12 cellular contexts compared by ENCODE assay signal in genomic region chr13:48491423-48492122, GRCh38. TPM values are rescaled to one million over a fixed set of nuclear protein-coding genes. Genes with fewer than 3 reads are reported as not detected.
DNase-seq lines count a peak whose midpoint lies in the region; ATAC-seq and TF ChIP-seq lines count a peak whose summit lies in the region.
"Had no signal": no experiment of that assay in that cellular context is flagged by ENCODE, and none has a peak within 500 bp of the region (broad histone marks: within the 10 kb centered on the region; RNA-seq: fewer than 3 reads in every experiment).

No MANE protein-coding gene starts in this region.

- CTCF ChIA-PET in activated CD8-positive, alpha-beta T cell treated with anti-CD3 and anti-CD28 coated beads for 36 hours (lab: Charles Lee): interaction anchor here (1.2 kb wide), 1 partner anchor 89 kb away, joined by 8 read pairs; no protein-coding TSS in a partner anchor
- CTCF ChIA-PET in Caco-2 (lab: Charles Lee): no interaction called here

- no peak overlapping the region for H3K4me3 Mint-ChIP-seq in activated CD8-positive, alpha-beta T cell treated with anti-CD3 and anti-CD28 coated beads for 36 hours
- H3K4me3 Mint-ChIP-seq in Caco-2 (ENCODE audit: unreplicated experiment): no peak overlapping the region

- peaks cover 35% of the 10 kb centered on the region for H3K4me1 Mint-ChIP-seq in activated CD8-positive, alpha-beta T cell treated with anti-CD3 and anti-CD28 coated beads for 36 hours (ENCODE audit: low read depth)
- no peaks in the 10 kb centered on the region for H3K4me1 Mint-ChIP-seq in Caco-2 (ENCODE audit: low read depth, unreplicated experiment)

- H3K4me3 ChIP-seq in heart right ventricle: peak overlapping the region in 7 of 10 donors; percentile 12 to 51 (median 40)
- H3K4me3 ChIP-seq in vagina: peak overlapping the region; percentile 32 to 42
- H3K4me3 ChIP-seq in Caco-2 (ENCODE audit: low read depth, low read length): no peak overlapping the region
- H3K4me3 ChIP-seq: SJCRH30 had no signal

- POLR2A ChIA-PET in activated CD8-positive, alpha-beta T cell treated with anti-CD3 and anti-CD28 coated beads for 36 hours (lab: Charles Lee): interaction anchor here (0.8 to 1.8 kb wide), 6 partner anchors 9 to 87 kb away, joined by 3 to 8 read pairs (median 5); no protein-coding TSS in a partner anchor
- POLR2A ChIA-PET in Caco-2 (lab: Charles Lee): no interaction called here

- no peaks in the 10 kb centered on the region for H3K27me3 Mint-ChIP-seq in activated CD8-positive, alpha-beta T cell treated with anti-CD3 and anti-CD28 coated beads for 36 hours
- H3K27me3 Mint-ChIP-seq in Caco-2 (ENCODE audit: insufficient read depth, unreplicated experiment): no peaks in the 10 kb centered on the region

- DNase-seq in heart right ventricle (no peak), left ventricle myocardium superior (no peak), vagina (ENCODE audit: extremely low spot score in 2 of 2) (no peak), NCI-H2029 treated with DMSO at 0.1 percent for 48 hours (lab: John Stamatoyannopoulos, UW) (no peak), Caco-2 (no peak)
- no peak for DNase-seq in activated CD8-positive, alpha-beta T cell treated with anti-CD3 and anti-CD28 coated beads for 36 hours
- no peak for DNase-seq in stimulated activated CD4-positive, alpha-beta T cell treated with anti-CD3 and anti-CD28 coated beads, Interleukin-1b, Interleukin-23, amount 100 ng/mL, for 48 hours
- DNase-seq: activated gamma-delta T cell, COR-L47, SJCRH30 had no signal

- intact Hi-C loops in heart right ventricle (cut with DNase I) (loop anchor here in 4 of 10 donors (5.0 to 10.0 kb wide), 4 partner anchors 44 to 87 kb away; no protein-coding TSS in a partner anchor), left ventricle myocardium superior (cut with micrococcal nuclease) (no loop called here), vagina (cut with DNase I) (no loop called here), Caco-2 (cut with micrococcal nuclease; ENCODE audit: unreplicated experiment) (no loop called here)
- intact Hi-C loops in activated CD8-positive, alpha-beta T cell treated with anti-CD3 and anti-CD28 coated beads for 36 hours (cut with micrococcal nuclease): loop anchor here (10.0 kb wide), 1 partner anchor 87 kb away; no protein-coding TSS in a partner anchor

- TF ChIP-seq POLR2A in vagina (IDR thresholded peaks at IDR 0.05): no peak

- no TSS peak for BruUV-seq in Caco-2 (replicated peaks; lab: Mats Ljungman, UMichigan)

- H3K36me3 ChIP-seq in heart right ventricle (peaks cover 0 to 37% (median 0%) of the 10 kb centered on the region in 9 donors), vagina (no peaks in the 10 kb centered on the region), Caco-2 (ENCODE audit: control insufficient read depth, insufficient read depth, low read length) (no peaks in the 10 kb centered on the region)

- peaks cover 2% of the 10 kb centered on the region for H3K9me3 Mint-ChIP-seq in activated CD8-positive, alpha-beta T cell treated with anti-CD3 and anti-CD28 coated beads for 36 hours
- H3K9me3 Mint-ChIP-seq in Caco-2 (ENCODE audit: unreplicated experiment): no peaks in the 10 kb centered on the region

- no peak overlapping the region for H3K27ac Mint-ChIP-seq in activated CD8-positive, alpha-beta T cell treated with anti-CD3 and anti-CD28 coated beads for 36 hours
- H3K27ac Mint-ChIP-seq in Caco-2 (ENCODE audit: unreplicated experiment): no peak overlapping the region

- H3K9me3 ChIP-seq in heart right ventricle: peaks cover 0 to 8% (median 0%) of the 10 kb centered on the region in 11 donors
- H3K9me3 ChIP-seq in vagina: no peaks in the 10 kb centered on the region
- no peaks in the 10 kb centered on the region for H3K9me3 ChIP-seq in Caco-2
- H3K9me3 ChIP-seq: SJCRH30, tibial artery had no signal

- H3K27ac ChIP-seq in heart right ventricle (peak overlapping the region; percentile 24 to 90 (median 74)), layer of hippocampus (ENCODE audit: low read depth, low read length) (peak overlapping the region; percentile 48), vagina (peak overlapping the region; percentile 66)
- H3K27ac ChIP-seq: SJCRH30 had no signal

- no peak for TF ChIP-seq CTCF in heart right ventricle (IDR thresholded peaks at IDR 0.05)
- no peak for TF ChIP-seq CTCF in activated CD8-positive, alpha-beta T cell treated with anti-CD3 and anti-CD28 coated beads for 36 hours (IDR thresholded peaks at IDR 0.05)
- TF ChIP-seq CTCF in vagina (IDR thresholded peaks at IDR 0.05): no peak
- no peak for TF ChIP-seq CTCF in Caco-2 (IDR thresholded peaks at IDR 0.05; ENCODE audit: insufficient read depth in 1 of 2, low read depth in 1 of 2, low read length in 1 of 2, severe bottlenecking in 1 of 2, unreplicated experiment in 1 of 2)

- ATAC-seq in heart right ventricle (peak in 3 of 8 donors; percentile 11 to 22 (median 22)), left ventricle myocardium superior (no peak)
- ATAC-seq in activated CD8-positive, alpha-beta T cell treated with anti-CD3 and anti-CD28 coated beads for 36 hours: peak; percentile 29

- H3K4me1 ChIP-seq in heart right ventricle (peaks cover 0 to 73% (median 37%) of the 10 kb centered on the region in 9 donors), vagina (peaks cover 59% of the 10 kb centered on the region), Caco-2 (no peaks in the 10 kb centered on the region)
- H3K4me1 ChIP-seq: tibial artery had no signal

- H3K27me3 ChIP-seq in heart right ventricle: no peaks in the 10 kb centered on the region
- no peaks in the 10 kb centered on the region for H3K27me3 ChIP-seq in layer of hippocampus (ENCODE audit: control insufficient read depth, insufficient read depth, low read length)
- H3K27me3 ChIP-seq in vagina: no peaks in the 10 kb centered on the region
- no peaks in the 10 kb centered on the region for H3K27me3 ChIP-seq in Caco-2 (replicated peaks; ENCODE audit: control insufficient read depth, insufficient read depth, low read length)
- H3K27me3 ChIP-seq: SJCRH30, tibial artery had no signal

- H3K36me3 Mint-ChIP-seq in activated CD8-positive, alpha-beta T cell treated with anti-CD3 and anti-CD28 coated beads for 36 hours (ENCODE audit: low read depth): peaks cover 9% of the 10 kb centered on the region
- no peaks in the 10 kb centered on the region for H3K36me3 Mint-ChIP-seq in Caco-2 (ENCODE audit: insufficient read depth, unreplicated experiment)

RNA-seq across cellular contexts. Expression of gene RCBTB2, which starts 41.3 kb away (rescaled TPM):
- total RNA-seq in heart right ventricle (10 to 100 TPM in 9 of 10 donors, 1 to 10 TPM in 1; 8.3 to 16.2 (median 12.2) TPM), left ventricle myocardium superior (13.5 TPM), vagina (14.7 TPM), Caco-2 (2022) (0.74 and 1.1 TPM in 2 replicates)
- 10 to 100 TPM in 1 of 2 donors, 1 to 10 TPM in 1; 4.9 to 22.9 TPM for polyA plus RNA-seq in heart right ventricle
- total RNA-seq in activated CD8-positive, alpha-beta T cell treated with anti-CD3 and anti-CD28 coated beads for 36 hours: 1 to 10 TPM; 1.6 to 2.2 TPM
